In the genomic region with DNA sequence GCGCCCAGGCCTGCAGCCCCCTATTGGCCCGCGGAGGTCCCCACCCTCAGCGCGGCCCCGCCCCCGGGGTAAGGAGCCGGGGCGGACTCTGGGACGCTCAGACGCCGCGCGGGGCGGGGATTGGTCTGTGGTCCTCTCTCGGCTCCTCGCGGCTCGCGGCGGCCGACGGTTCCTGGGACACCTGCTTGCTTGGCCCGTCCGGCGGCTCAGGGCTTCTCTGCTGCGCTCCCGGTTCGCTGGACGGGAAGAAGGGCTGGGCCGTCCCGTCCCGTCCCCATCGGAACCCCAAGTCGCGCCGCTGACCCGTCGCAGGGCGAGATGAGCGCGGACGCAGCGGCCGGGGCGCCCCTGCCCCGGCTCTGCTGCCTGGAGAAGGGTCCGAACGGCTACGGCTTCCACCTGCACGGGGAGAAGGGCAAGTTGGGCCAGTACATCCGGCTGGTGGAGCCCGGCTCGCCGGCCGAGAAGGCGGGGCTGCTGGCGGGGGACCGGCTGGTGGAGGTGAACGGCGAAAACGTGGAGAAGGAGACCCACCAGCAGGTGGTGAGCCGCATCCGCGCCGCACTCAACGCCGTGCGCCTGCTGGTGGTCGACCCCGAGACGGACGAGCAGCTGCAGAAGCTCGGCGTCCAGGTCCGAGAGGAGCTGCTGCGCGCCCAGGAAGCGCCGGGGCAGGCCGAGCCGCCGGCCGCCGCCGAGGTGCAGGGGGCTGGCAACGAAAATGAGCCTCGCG, we compare ENCODE assay signal across 8 cellular contexts. TPM values are rescaled to one million over a fixed set of nuclear protein-coding genes. Genes with fewer than 3 reads are reported as not detected.
DNase-seq lines count a peak whose midpoint lies in the region; ATAC-seq and TF ChIP-seq lines count a peak whose summit lies in the region.

NHERF1 (plus strand) TSS at position 100 of the 733 bp plus-strand sequence; CDS start at position 319, 219 bp downstream.

- H3K27ac ChIP-seq in duodenal mucosa (ENCODE audit: low read depth, low read length), result peak within 1 kb of the TSS; percentile 76
- H3K27ac ChIP-seq in lower lobe of right lung, result peak within 1 kb of the TSS; percentile 89

- no peaks in the 10 kb centered on the region for H3K9me3 ChIP-seq in duodenal mucosa (ENCODE audit: control insufficient read depth in 1 of 2, low read length in 2 of 2)
- no peaks in the 10 kb centered on the region for H3K9me3 ChIP-seq in lower lobe of right lung

- DNase-seq in AG09309 (ENCODE audit: low read depth) (peak; percentile 55), NCI-H446 (lab: John Stamatoyannopoulos, UW) (peak; percentile 90 to 98), lower lobe of right lung (peak; percentile 96)
- DNase-seq in activated CD4-positive, alpha-beta T cell treated with anti-CD3 and anti-CD28 coated beads, Interleukin-2, amount 50 U/mL, for 4 hours, result peak; percentile 86 to 88
- DNase-seq in stimulated activated CD4-positive, alpha-beta T cell treated with anti-CD3 and anti-CD28 coated beads, TNF-alpha, amount 100 ng/mL, for 1 hour (ENCODE audit: low read depth in 3 of 3, low spot score in 1 of 3), result peak; percentile 89 to 91 (median 91)

- H3K4me3 ChIP-seq in AG09309 (ENCODE audit: control insufficient read depth, low read depth, low read length) (peak within 1 kb of the TSS; percentile 52), duodenal mucosa (ENCODE audit: low read depth in 1 of 2, low read length in 2 of 2) (peak within 1 kb of the TSS; percentile 95 to 98), lower lobe of right lung (peak within 1 kb of the TSS; percentile 98)

- TF ChIP-seq CTCF in AG09309 (IDR thresholded peaks at IDR 0.05; ENCODE audit: control insufficient read depth, insufficient read depth, low read depth, low read length, missing control alignments) (peak; percentile 18), lower lobe of right lung (IDR thresholded peaks at IDR 0.05) (no peak)

- ATAC-seq in GM18873 (IDR thresholded peaks at IDR 0.05; ENCODE audit: low FRiP score, unreplicated experiment), result peak; percentile 59
- ATAC-seq in HG03139 (IDR thresholded peaks at IDR 0.05; ENCODE audit: unreplicated experiment), result peak; percentile 86
- ATAC-seq in lower lobe of right lung, result peak; percentile 97

- intact Hi-C loops in lower lobe of right lung (cut with DNase I), result no loop called here

- peaks cover 58 to 78% of the 10 kb centered on the region in 2 donors for H3K4me1 ChIP-seq in duodenal mucosa (ENCODE audit: control insufficient read depth in 1 of 2, insufficient read depth in 2 of 2, low read length in 2 of 2)
- H3K4me1 ChIP-seq in lower lobe of right lung, result peaks cover 70% of the 10 kb centered on the region

- peak within 1 kb of the TSS; percentile 77 to 96 for H3K9ac ChIP-seq in duodenal mucosa (ENCODE audit: low read depth in 1 of 2, low read length in 2 of 2)

- H3K27me3 ChIP-seq in duodenal mucosa (ENCODE audit: control insufficient read depth in 1 of 2, insufficient read depth in 2 of 2, low read length in 2 of 2) (no peaks in the 10 kb centered on the region), lower lobe of right lung (ENCODE audit: low read depth) (no peaks in the 10 kb centered on the region)

- H3K36me3 ChIP-seq in duodenal mucosa (ENCODE audit: control insufficient read depth in 1 of 2, insufficient read depth in 2 of 2, low read length in 2 of 2), result peaks cover 0 to 5% of the 10 kb centered on the region in 2 donors
- H3K36me3 ChIP-seq in lower lobe of right lung, result no peaks in the 10 kb centered on the region

RNA-seq across cellular contexts. Expression of gene NHERF1, which starts in this region (rescaled TPM):
- total RNA-seq in lower lobe of right lung, result 35.7 TPM

Comparison
In these comparisons a context has a peak if more than half of its experiments do, and no peak if none do; other contexts are left out.
1. Peak in every context shown above with its lines: DNase-seq, ATAC-seq, H3K4me3 ChIP-seq and H3K27ac ChIP-seq.